ENCODE assay signal across 9 cellular contexts in the genomic region with DNA sequence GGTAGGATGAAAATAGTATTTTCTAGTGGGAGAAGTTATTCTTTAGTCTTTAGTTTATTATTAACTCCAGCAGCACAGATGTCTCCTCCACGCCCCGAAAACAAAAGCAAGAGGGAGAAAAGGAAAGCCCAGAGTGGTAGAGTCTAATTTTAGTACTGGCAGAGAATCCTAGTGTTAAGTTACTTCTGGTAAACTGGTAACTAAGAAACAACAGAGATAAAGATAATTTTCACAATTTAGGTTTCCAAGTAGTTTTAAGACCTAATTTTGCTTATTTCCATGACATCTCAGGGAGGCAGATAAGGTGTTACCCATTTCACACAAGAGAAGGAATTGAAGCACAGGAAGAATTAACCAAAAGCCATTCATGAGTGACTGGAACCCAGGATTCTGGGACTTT. TPM values are rescaled to one million over a fixed set of nuclear protein-coding genes. Genes with fewer than 3 reads are reported as not detected.
DNase-seq lines count a peak whose midpoint lies in the region; FAIRE-seq and TF ChIP-seq lines count a peak whose summit lies in the region.
"Had no signal": no experiment of that assay in that cellular context is flagged by ENCODE, and none has a peak within 500 bp of the region (broad histone marks: within the 10 kb centered on the region; RNA-seq: fewer than 3 reads in every experiment).

No MANE protein-coding gene starts in this region.

- TF ChIP-seq CTCF in HEK293 (tag by site-specific recombination; IDR thresholded peaks at IDR 0.05) (no peak), astrocyte of the spinal cord (IDR thresholded peaks at IDR 0.05; ENCODE audit: low read depth, low read length) (no peak), keratinocyte (optimal IDR thresholded peaks at IDR 0.05 in 1 of 3, IDR thresholded peaks at IDR 0.05 in 1 of 3, conservative IDR thresholded peaks at IDR 0.05 in 1 of 3; ENCODE audit: extremely low read depth in 1 of 3, insufficient read depth in 2 of 3, low read length in 3 of 3) (no peak), smooth muscle cell (IDR thresholded peaks at IDR 0.05; ENCODE audit: borderline replicate concordance, insufficient read depth, poor library complexity, severe bottlenecking) (no peak)

- H3K4me1 ChIP-seq in HEK293 (ENCODE audit: control insufficient read depth, insufficient read depth, low read length) = peaks cover 20% of the 10 kb centered on the region
- peaks cover 8% of the 10 kb centered on the region for H3K4me1 ChIP-seq in keratinocyte (ENCODE audit: control insufficient read depth, extremely low read depth, insufficient read depth, low read length)
- peaks cover 28% of the 10 kb centered on the region for H3K4me1 ChIP-seq in smooth muscle cell (ENCODE audit: low read depth)

- H3K27ac ChIP-seq in HEK293 (ENCODE audit: extremely low read depth, low read depth, low read length) (peak overlapping the region; percentile 92), keratinocyte (ENCODE audit: control insufficient read depth, insufficient read depth, low read length) (peak overlapping the region; percentile 47), smooth muscle cell (ENCODE audit: low read depth) (peak overlapping the region; percentile 71)

- H2AFZ ChIP-seq in keratinocyte (ENCODE audit: control insufficient read depth, low read length) = peak overlapping the region; percentile 51
- no peak overlapping the region for H2AFZ ChIP-seq in smooth muscle cell (ENCODE audit: low read depth)

- FAIRE-seq in keratinocyte (lab: Jason Lieb, UNC) = no peak
- no peak for FAIRE-seq in GM12891 (lab: Jason Lieb, UNC)

- no peak for TF ChIP-seq POLR2A in GM12891 (IDR thresholded peaks at IDR 0.05; ENCODE audit: low read depth, low read length)

- H3K9me1 ChIP-seq in keratinocyte (ENCODE audit: control insufficient read depth, extremely low read depth, insufficient read depth, low read length) = no peaks in the 10 kb centered on the region

- in situ Hi-C loops in astrocyte of the spinal cord (cut with HindIII; ENCODE audit: low sequenced_read_pairs) = no loop called here

- H3K9me3 ChIP-seq in HEK293 (ENCODE audit: control insufficient read depth, insufficient read depth, low read depth, low read length) (no peaks in the 10 kb centered on the region), keratinocyte (ENCODE audit: control insufficient read depth, low read depth, low read length) (no peaks in the 10 kb centered on the region), smooth muscle cell (replicated peaks; ENCODE audit: low read depth) (no peaks in the 10 kb centered on the region)

- POLR2A ChIA-PET in HEK293 (lab: Yijun Ruan, JAX) = interaction anchor here (0.8 to 2.0 kb wide), 3 partner anchors 8 to 629 kb away, joined by 4 to 10 read pairs (median 5); partner anchors contain the start of gene ATP5MC2

- dilution Hi-C loops in keratinocyte (cut with MboI; ENCODE audit: extremely low pct_ligation_motif_present, low sequenced_read_pairs) = no loop called here

- DNase-seq in astrocyte of the spinal cord (ENCODE audit: low read depth, low spot score) = peak; percentile 76
- no peak for DNase-seq in keratinocyte (ENCODE audit: low read depth, low spot score)
- no peak for DNase-seq in smooth muscle cell (lab: John Stamatoyannopoulos, UW; ENCODE audit: unreplicated experiment)
- DNase-seq in stimulated activated CD4-positive, alpha-beta T cell treated with anti-CD3 and anti-CD28 coated beads, Interleukin-4, amount 100 ng/mL, for 1 hour = no peak
- no peak for DNase-seq in activated naive CD4-positive, alpha-beta T cell (lab: John Stamatoyannopoulos, UW)
- DNase-seq in activated CD8-positive, alpha-beta memory T cell treated with anti-CD3 and anti-CD28 coated beads, Interleukin-2, amount 50 U/mL, for 4 hours = no peak
- no peak for DNase-seq in GM12891 (ENCODE audit: insufficient read length, low spot score)
- DNase-seq: activated naive CD4-positive, alpha-beta T cell treated with anti-CD3 and anti-CD28 coated beads, Interleukin-2, amount 10 ng/mL, durations not matched to agents 7 days and 5 days had no signal

- no peak overlapping the region for H3K4me3 ChIP-seq in HEK293 (ENCODE audit: low read depth, low read length)
- no peak overlapping the region for H3K4me3 ChIP-seq in astrocyte of the spinal cord (ENCODE audit: low read depth, low read length)
- peak overlapping the region in 1 of 3 experiments; percentile 25 for H3K4me3 ChIP-seq in keratinocyte (ENCODE audit: control insufficient read depth in 2 of 3, extremely low read depth in 1 of 3, insufficient read depth in 2 of 3, low read depth in 1 of 3, low read length in 3 of 3)
- H3K4me3 ChIP-seq in smooth muscle cell = no peak overlapping the region

- 70% methylated on average over 2 of the region's 2 CpGs for WGBS in smooth muscle cell (ENCODE audit: low lambda C conversion rate)

- H4K20me1 ChIP-seq in keratinocyte (ENCODE audit: control insufficient read depth, extremely low read depth, insufficient read depth, low read length) (no peaks in the 10 kb centered on the region), smooth muscle cell (ENCODE audit: low read depth) (no peaks in the 10 kb centered on the region)

- H3K9ac ChIP-seq in keratinocyte (ENCODE audit: control insufficient read depth, extremely low read depth, insufficient read depth, low read length) (no peak overlapping the region), smooth muscle cell (ENCODE audit: low read depth) (no peak overlapping the region)

- peak overlapping the region; percentile 58 for H3K4me2 ChIP-seq in keratinocyte (ENCODE audit: control insufficient read depth, extremely low read depth, insufficient read depth, low read depth, low read length)
- peak overlapping the region; percentile 55 for H3K4me2 ChIP-seq in smooth muscle cell

- CTCF ChIA-PET in HEK293 (lab: Yijun Ruan, JAX) = interaction anchor here (0.5 kb wide), 1 partner anchor 12 kb away, joined by 4 read pairs; no protein-coding TSS in a partner anchor

- H3K79me2 ChIP-seq in keratinocyte (ENCODE audit: control insufficient read depth, insufficient read depth, low read length) = no peaks in the 10 kb centered on the region
- no peaks in the 10 kb centered on the region for H3K79me2 ChIP-seq in smooth muscle cell (ENCODE audit: low read depth)

- H3F3A ChIP-seq in smooth muscle cell (ENCODE audit: low read depth) = peaks cover 5% of the 10 kb centered on the region

- peaks cover 12 to 15% of the 10 kb centered on the region in 2 experiments for H3K36me3 ChIP-seq in HEK293 (ENCODE audit: control insufficient read depth in 2 of 2, insufficient read depth in 1 of 2, low read length in 2 of 2)
- peaks cover 4 to 5% of the 10 kb centered on the region in 2 experiments for H3K36me3 ChIP-seq in keratinocyte (ENCODE audit: control insufficient read depth in 2 of 2, extremely low read depth in 1 of 2, insufficient read depth in 2 of 2, low read length in 2 of 2)
- H3K36me3 ChIP-seq in smooth muscle cell (ENCODE audit: low read depth) = no peaks in the 10 kb centered on the region

- H3K27me3 ChIP-seq in keratinocyte (ENCODE audit: control insufficient read depth, extremely low read depth, insufficient read depth, low read length) (no peaks in the 10 kb centered on the region), smooth muscle cell (ENCODE audit: low read depth) (no peaks in the 10 kb centered on the region)

TF ChIP-seq in HEK293, 187 proteins besides CTCF, POLR2A, EP300 and RAD21 (continues in another document):
- TF ChIP-seq ZSCAN16 (tag by site-specific recombination; IDR thresholded peaks at IDR 0.05) (no peak), ZNF768 (tag by site-specific recombination; IDR thresholded peaks at IDR 0.05) (no peak)

TF ChIP-seq in GM12891, 5 proteins besides CTCF, POLR2A, EP300 and RAD21:
- TF ChIP-seq SPI1 (IDR thresholded peaks at IDR 0.05; ENCODE audit: low read depth, low read length) = no peak
- no peak for TF ChIP-seq POLR2AphosphoS5 (IDR thresholded peaks at IDR 0.05; ENCODE audit: low read depth, low read length)
- no peak for TF ChIP-seq TAF1 (IDR thresholded peaks at IDR 0.05; ENCODE audit: low read depth, low read length)
- TF ChIP-seq POU2F2 (IDR thresholded peaks at IDR 0.05; ENCODE audit: low read depth, low read length) = no peak
- TF ChIP-seq PAX5 (IDR thresholded peaks at IDR 0.05; ENCODE audit: insufficient read depth, low read length, severe bottlenecking) = no peak

RNA-seq across cellular contexts. Expression of gene ATP5MC2, which starts 16.3 kb away (rescaled TPM):
- 138 to 236 TPM (median 205 TPM) in 3 replicates for polyA plus RNA-seq in keratinocyte
- polyA plus RNA-seq in keratinocyte (2011; ENCODE audit: low read depth) = 13.2 TPM
- polyA plus RNA-seq in keratinocyte (2011; cell fraction: cytosol; rRNA removed) = 194 and 211 TPM in 2 replicates
- polyA plus RNA-seq in keratinocyte (2011; cell fraction: nucleus; rRNA removed) = 77.1 and 77.5 TPM in 2 replicates
- polyA plus RNA-seq in keratinocyte (2012; ENCODE audit: low replicate concordance) = 255 and 338 TPM in 2 replicates
- polyA minus RNA-seq in keratinocyte = 333 to 630 TPM (median 388 TPM) in 3 replicates
- polyA minus RNA-seq in keratinocyte (2011; cell fraction: cytosol; rRNA and poly(A)+ RNA removed) = 188 TPM
- polyA minus RNA-seq in keratinocyte (2011; cell fraction: nucleus; rRNA and poly(A)+ RNA removed) = 57.5 and 60.0 TPM in 2 replicates
- total RNA-seq in smooth muscle cell = 238 and 261 TPM in 2 replicates
- polyA plus RNA-seq in smooth muscle cell = 312 and 320 TPM in 2 replicates
- 655 TPM for polyA plus RNA-seq in GM12891 (2012; ENCODE audit: low read depth, missing spikeins)

RNA-seq across cellular contexts. Expression of gene ATF7, which starts 33.4 kb away (rescaled TPM):
- 12.9 to 18.0 TPM (median 16.3 TPM) in 3 replicates for polyA plus RNA-seq in keratinocyte
- 12.9 TPM for polyA plus RNA-seq in keratinocyte (2011; ENCODE audit: low read depth)
- 12.4 and 19.6 TPM in 2 replicates for polyA plus RNA-seq in keratinocyte (2011; cell fraction: cytosol; rRNA removed)
- polyA plus RNA-seq in keratinocyte (2011; cell fraction: nucleus; rRNA removed) = 32.8 and 33.5 TPM in 2 replicates
- polyA plus RNA-seq in keratinocyte (2012; ENCODE audit: low replicate concordance) = 10.3 and 14.5 TPM in 2 replicates
- polyA minus RNA-seq in keratinocyte = 19.0 to 43.0 TPM (median 28.8 TPM) in 3 replicates
- 23.6 TPM for polyA minus RNA-seq in keratinocyte (2011; cell fraction: cytosol; rRNA and poly(A)+ RNA removed)
- polyA minus RNA-seq in keratinocyte (2011; cell fraction: nucleus; rRNA and poly(A)+ RNA removed) = 14.2 and 31.1 TPM in 2 replicates
- 19.9 and 28.5 TPM in 2 replicates for total RNA-seq in smooth muscle cell
- 15.2 and 19.0 TPM in 2 replicates for polyA plus RNA-seq in smooth muscle cell
- polyA plus RNA-seq in GM12891 (2012; ENCODE audit: low read depth, missing spikeins) = 12.5 TPM
